Comparison of ENCODE assay signal across 2 cellular contexts in the genomic region with DNA sequence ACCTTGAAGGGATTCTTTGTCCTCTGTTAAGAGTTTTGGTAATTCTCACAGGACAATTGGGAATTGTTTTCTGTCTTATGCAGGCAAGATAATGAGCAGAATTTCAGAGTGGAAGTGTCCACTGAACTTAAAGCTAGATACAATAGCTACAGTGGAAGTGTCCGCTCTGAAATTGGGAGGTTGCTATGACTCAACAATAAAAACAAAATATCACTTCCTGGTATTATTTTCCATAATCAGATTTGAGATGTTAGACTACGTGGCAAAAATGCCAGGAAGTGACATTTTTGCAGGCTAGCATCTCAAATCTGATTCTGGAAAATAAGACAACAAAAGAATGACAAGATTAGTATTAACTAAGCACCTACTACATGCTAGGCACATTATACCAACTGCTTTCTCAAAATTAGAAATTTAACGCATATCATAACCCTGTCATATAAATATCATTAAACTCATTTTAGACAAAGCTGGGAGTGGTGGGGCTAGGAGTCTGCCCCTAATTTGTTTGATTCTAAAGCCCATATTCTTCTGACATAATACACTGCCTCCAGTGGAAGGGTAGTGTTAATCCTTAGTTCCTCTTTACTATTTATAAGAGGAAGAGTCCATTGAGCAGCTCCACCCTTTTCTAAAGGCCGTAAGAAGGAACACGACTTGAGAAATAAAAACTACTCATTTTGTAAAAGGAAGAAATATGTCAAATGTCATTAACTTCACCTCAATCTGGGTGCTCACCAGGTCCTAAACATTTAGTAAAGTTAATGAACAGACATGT.
A peak's percentile ranks its signal among the peaks of the same experiment; 100 is the strongest.
TF ChIP-seq lines count a peak whose summit lies in the region.

No MANE protein-coding gene starts in this region.

TF ChIP-seq in GM23338, 12 proteins besides CTCF, POLR2A, EP300 and RAD21 (continued from another document and continues in another):
- TF ChIP-seq, protein P1, sequence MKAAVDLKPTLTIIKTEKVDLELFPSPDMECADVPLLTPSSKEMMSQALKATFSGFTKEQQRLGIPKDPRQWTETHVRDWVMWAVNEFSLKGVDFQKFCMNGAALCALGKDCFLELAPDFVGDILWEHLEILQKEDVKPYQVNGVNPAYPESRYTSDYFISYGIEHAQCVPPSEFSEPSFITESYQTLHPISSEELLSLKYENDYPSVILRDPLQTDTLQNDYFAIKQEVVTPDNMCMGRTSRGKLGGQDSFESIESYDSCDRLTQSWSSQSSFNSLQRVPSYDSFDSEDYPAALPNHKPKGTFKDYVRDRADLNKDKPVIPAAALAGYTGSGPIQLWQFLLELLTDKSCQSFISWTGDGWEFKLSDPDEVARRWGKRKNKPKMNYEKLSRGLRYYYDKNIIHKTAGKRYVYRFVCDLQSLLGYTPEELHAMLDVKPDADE (IDR thresholded peaks at IDR 0.05): no peak
- TF ChIP-seq ZNF331 (CRISPR knock-in tag; IDR thresholded peaks at IDR 0.05; ENCODE audit: low read depth) (no peak), EZH2phosphoT487 (IDR thresholded peaks at IDR 0.05; ENCODE audit: unreplicated experiment) (no peak), EZH2 (IDR thresholded peaks at IDR 0.05; ENCODE audit: low read depth, unreplicated experiment) (no peak), NANOG (IDR thresholded peaks at IDR 0.05; ENCODE audit: borderline replicate concordance) (no peak), CREB1 (CRISPR knock-in tag; IDR thresholded peaks at IDR 0.05; ENCODE audit: low read depth) (no peak), ZNF114 (CRISPR knock-in tag; IDR thresholded peaks at IDR 0.05) (no peak)
- TF ChIP-seq, protein P2, sequence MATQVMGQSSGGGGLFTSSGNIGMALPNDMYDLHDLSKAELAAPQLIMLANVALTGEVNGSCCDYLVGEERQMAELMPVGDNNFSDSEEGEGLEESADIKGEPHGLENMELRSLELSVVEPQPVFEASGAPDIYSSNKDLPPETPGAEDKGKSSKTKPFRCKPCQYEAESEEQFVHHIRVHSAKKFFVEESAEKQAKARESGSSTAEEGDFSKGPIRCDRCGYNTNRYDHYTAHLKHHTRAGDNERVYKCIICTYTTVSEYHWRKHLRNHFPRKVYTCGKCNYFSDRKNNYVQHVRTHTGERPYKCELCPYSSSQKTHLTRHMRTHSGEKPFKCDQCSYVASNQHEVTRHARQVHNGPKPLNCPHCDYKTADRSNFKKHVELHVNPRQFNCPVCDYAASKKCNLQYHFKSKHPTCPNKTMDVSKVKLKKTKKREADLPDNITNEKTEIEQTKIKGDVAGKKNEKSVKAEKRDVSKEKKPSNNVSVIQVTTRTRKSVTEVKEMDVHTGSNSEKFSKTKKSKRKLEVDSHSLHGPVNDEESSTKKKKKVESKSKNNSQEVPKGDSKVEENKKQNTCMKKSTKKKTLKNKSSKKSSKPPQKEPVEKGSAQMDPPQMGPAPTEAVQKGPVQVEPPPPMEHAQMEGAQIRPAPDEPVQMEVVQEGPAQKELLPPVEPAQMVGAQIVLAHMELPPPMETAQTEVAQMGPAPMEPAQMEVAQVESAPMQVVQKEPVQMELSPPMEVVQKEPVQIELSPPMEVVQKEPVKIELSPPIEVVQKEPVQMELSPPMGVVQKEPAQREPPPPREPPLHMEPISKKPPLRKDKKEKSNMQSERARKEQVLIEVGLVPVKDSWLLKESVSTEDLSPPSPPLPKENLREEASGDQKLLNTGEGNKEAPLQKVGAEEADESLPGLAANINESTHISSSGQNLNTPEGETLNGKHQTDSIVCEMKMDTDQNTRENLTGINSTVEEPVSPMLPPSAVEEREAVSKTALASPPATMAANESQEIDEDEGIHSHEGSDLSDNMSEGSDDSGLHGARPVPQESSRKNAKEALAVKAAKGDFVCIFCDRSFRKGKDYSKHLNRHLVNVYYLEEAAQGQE (IDR thresholded peaks at IDR 0.05; ENCODE audit: unreplicated experiment): no peak

TF ChIP-seq in K562, 482 proteins besides CTCF, POLR2A, EP300 and RAD21:
- no peak for TF ChIP-seq HNRNPLL (IDR thresholded peaks at IDR 0.05; ENCODE audit: low read depth, low read length, poor library complexity, severe bottlenecking)
- TF ChIP-seq, protein P3, sequence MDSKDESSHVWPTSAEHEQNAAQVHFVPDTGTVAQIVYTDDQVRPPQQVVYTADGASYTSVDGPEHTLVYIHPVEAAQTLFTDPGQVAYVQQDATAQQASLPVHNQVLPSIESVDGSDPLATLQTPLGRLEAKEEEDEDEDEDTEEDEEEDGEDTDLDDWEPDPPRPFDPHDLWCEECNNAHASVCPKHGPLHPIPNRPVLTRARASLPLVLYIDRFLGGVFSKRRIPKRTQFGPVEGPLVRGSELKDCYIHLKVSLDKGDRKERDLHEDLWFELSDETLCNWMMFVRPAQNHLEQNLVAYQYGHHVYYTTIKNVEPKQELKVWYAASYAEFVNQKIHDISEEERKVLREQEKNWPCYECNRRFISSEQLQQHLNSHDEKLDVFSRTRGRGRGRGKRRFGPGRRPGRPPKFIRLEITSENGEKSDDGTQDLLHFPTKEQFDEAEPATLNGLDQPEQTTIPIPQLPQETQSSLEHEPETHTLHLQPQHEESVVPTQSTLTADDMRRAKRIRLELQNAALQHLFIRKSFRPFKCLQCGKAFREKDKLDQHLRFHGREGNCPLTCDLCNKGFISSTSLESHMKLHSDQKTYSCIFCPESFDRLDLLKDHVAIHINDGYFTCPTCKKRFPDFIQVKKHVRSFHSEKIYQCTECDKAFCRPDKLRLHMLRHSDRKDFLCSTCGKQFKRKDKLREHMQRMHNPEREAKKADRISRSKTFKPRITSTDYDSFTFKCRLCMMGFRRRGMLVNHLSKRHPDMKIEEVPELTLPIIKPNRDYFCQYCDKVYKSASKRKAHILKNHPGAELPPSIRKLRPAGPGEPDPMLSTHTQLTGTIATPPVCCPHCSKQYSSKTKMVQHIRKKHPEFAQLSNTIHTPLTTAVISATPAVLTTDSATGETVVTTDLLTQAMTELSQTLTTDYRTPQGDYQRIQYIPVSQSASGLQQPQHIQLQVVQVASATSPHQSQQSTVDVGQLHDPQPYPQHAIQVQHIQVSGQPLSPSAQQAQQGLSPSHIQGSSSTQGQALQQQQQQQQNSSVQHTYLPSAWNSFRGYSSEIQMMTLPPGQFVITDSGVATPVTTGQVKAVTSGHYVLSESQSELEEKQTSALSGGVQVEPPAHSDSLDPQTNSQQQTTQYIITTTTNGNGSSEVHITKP (IDR thresholded peaks at IDR 0.05; ENCODE audit: partially characterized antibody): peak; percentile 24
- TF ChIP-seq PCBP1 (IDR thresholded peaks at IDR 0.05; ENCODE audit: low read depth, low read length, poor library complexity, severe bottlenecking): no peak
- no peak for TF ChIP-seq TEAD1 (CRISPR knock-in tag; IDR thresholded peaks at IDR 0.05)
- TF ChIP-seq BRF1 (IDR thresholded peaks at IDR 0.05; ENCODE audit: borderline replicate concordance, extremely low read depth, insufficient read length): no peak
- no peak for TF ChIP-seq ZNF79 (CRISPR knock-in tag; IDR thresholded peaks at IDR 0.05; ENCODE audit: low read depth)
